28 cellular contexts compared by ENCODE assay signal in genomic region chr13:54379461-54379860, GRCh38.
"Had no signal": no experiment of that assay in that cellular context is flagged by ENCODE, and none has a peak within 500 bp of the region (broad histone marks: within the 10 kb centered on the region; RNA-seq: fewer than 3 reads in every experiment).

No MANE protein-coding gene starts in this region.

- ATAC-seq: activated naive CD4-positive, alpha-beta T cell treated with anti-CD3 and anti-CD28 coated beads, Interleukin-2, amount 50 U/mL, for 72 hours; activated naive CD8-positive, alpha-beta T cell treated with anti-CD3 and anti-CD28 coated beads, Interleukin-2, amount 50 U/mL, for 24 hours; activated T-cell treated with anti-CD3 and anti-CD28 coated beads, Interleukin-2, amount 50 U/mL, for 4 hours; activated T-cell treated with anti-CD3 and anti-CD28 coated beads, Interleukin-2, amount 50 U/mL, for 72 hours; activated T-helper 17 cell treated with anti-CD3 and anti-CD28 coated beads, Interleukin-2, amount 50 U/mL, for 72 hours; body of pancreas had no signal

- DNase-seq: activated effector memory CD4-positive, alpha-beta T cell treated with anti-CD3 and anti-CD28 coated beads, Interleukin-2, amount 50 U/mL, for 16 hours; activated effector memory CD4-positive, alpha-beta T cell treated with Interleukin-2 at 50 U/mL for 16 hours; activated gamma-delta T cell; activated gamma-delta T cell treated with Interleukin-2 at 50 U/mL for 16 hours; activated naive CD4-positive, alpha-beta T cell; activated naive CD4-positive, alpha-beta T cell treated with anti-CD3 and anti-CD28 coated beads for 36 hours; activated naive CD4-positive, alpha-beta T cell treated with anti-CD3 and anti-CD28 coated beads, Interleukin-2, amount 10 ng/mL, durations not matched to agents 7 days and 5 days; activated naive CD4-positive, alpha-beta T cell treated with anti-CD3 and anti-CD28 coated beads, Interleukin-2, amount 50 U/mL, for 16 hours; activated naive CD4-positive, alpha-beta T cell treated with Interleukin-2 at 50 U/mL for 16 hours; activated naive CD8-positive, alpha-beta T cell treated with anti-CD3 and anti-CD28 coated beads for 36 hours; activated naive CD8-positive, alpha-beta T cell treated with anti-CD3 and anti-CD28 coated beads, Interleukin-2, amount 10 ng/mL, durations not matched to agents 7 days and 5 days; activated naive CD8-positive, alpha-beta T cell treated with anti-CD3 and anti-CD28 coated beads, Interleukin-2, amount 50 U/mL, for 24 hours; activated T-cell treated with anti-CD3 and anti-CD28 coated beads, Interleukin-2, amount 50 U/mL, for 24 hours; activated T-cell treated with anti-CD3 and anti-CD28 coated beads, Interleukin-2, amount 50 U/mL, for 4 hours; activated T-cell treated with anti-CD3 and anti-CD28 coated beads, Interleukin-2, amount 50 U/mL, for 48 hours; activated T-cell treated with anti-CD3 and anti-CD28 coated beads, Interleukin-2, amount 50 U/mL, for 72 hours; adrenal gland; amniotic stem cell; amygdala; anterior cingulate cortex; aorta; body of pancreas; brain microvascular endothelial cell; caudate nucleus; central memory CD4-positive, alpha-beta T cell; cerebellar nuclear complex had no signal
